ENCODE assay signal across 32 cellular contexts in the genomic region with DNA sequence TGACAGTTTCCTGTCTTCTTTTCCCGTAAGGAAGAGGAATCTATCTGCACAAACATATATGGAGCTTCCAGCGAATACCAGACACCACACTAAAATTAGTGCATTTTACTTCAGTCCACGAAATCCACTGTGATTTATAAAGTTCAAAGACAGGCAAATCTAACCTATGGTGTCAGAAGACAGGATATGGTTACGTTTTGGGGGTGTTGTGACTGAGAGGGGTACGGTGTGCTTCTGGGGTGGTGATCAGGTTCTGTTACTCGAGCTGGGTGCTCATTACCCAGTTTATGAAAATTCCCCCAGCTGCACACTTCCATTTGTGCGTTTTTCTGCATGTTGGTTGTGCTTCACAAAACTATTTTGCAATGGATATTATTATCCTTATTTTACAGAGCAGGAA. TPM values are rescaled to one million over a fixed set of nuclear protein-coding genes. Genes with fewer than 3 reads are reported as not detected.
"Had no signal": no experiment of that assay in that cellular context is flagged by ENCODE, and none has a peak within 500 bp of the region (broad histone marks: within the 10 kb centered on the region; RNA-seq: fewer than 3 reads in every experiment).

No MANE protein-coding gene starts in this region.

- H3K36me3 Mint-ChIP-seq: immature natural killer cell; natural killer cell treated with Interleukin-12 subunit alpha and Interleukin-12 subunit beta and Interleukin-15 and Interleukin-18, amount 100 ng/mL, for 72 hours; stimulated activated memory B cell treated with anti-CD40 and anti-IgM and Interleukin-4, amounts not matched to agents 10 μg/mL and 1 μg/mL and 100 μg/mL, for 72 hours; type B pancreatic cell had no signal

- H3K9me3 ChIP-seq: left lung, lower lobe of right lung, ovary, right atrium auricular region, right lobe of liver, tibial nerve, uterus had no signal

- DNase-seq: immature natural killer cell; kidney; left colon; left lung; lower lobe of right lung; mammary epithelial cell; mesenchymal stem cell; ovary; right lobe of liver; stimulated activated CD4-positive, alpha-beta T cell treated with anti-CD3 and anti-CD28 coated beads, Interleukin-1b, Interleukin-23, amount 100 ng/mL, for 48 hours; stimulated activated CD4-positive, alpha-beta T cell treated with anti-CD3 and anti-CD28 coated beads, Interleukin-2, amount 100 ng/mL, for 48 hours; stimulated activated CD4-positive, alpha-beta T cell treated with anti-CD3 and anti-CD28 coated beads, Interleukin-4, amount 100 ng/mL, for 4 hours; stimulated activated CD8-positive, alpha-beta memory T cell treated with anti-CD3 and anti-CD28 coated beads, Interleukin-4, amount 100 ng/mL, for 48 hours; stimulated activated naive CD4-positive, alpha-beta T cell treated with Interleukin-2 at 50 U/mL for 16 hours; stimulated activated naive CD8-positive, alpha-beta T cell treated with anti-CD3 and anti-CD28 coated beads, Interleukin-15, amount 100 ng/mL, for 72 hours; uterus had no signal

- H3K36me3 ChIP-seq: left lung, lower lobe of right lung, ovary, right atrium auricular region, right lobe of liver, tibial nerve, uterus had no signal

- H3K4me3 ChIP-seq: left lung, lower lobe of right lung, ovary, right atrium auricular region, right lobe of liver, smooth muscle cell, tibial nerve, uterus had no signal

- H3K27ac Mint-ChIP-seq: immature natural killer cell; natural killer cell treated with Interleukin-12 subunit alpha and Interleukin-12 subunit beta and Interleukin-15 and Interleukin-18, amount 100 ng/mL, for 72 hours; progenitor cell of endocrine pancreas; stimulated activated memory B cell treated with anti-CD40 and anti-IgM and Interleukin-4, amounts not matched to agents 10 μg/mL and 1 μg/mL and 100 μg/mL, for 72 hours; stimulated activated naive CD8-positive, alpha-beta T cell treated with anti-CD3 and anti-CD28 coated beads, Interleukin-15, amount 100 ng/mL, for 72 hours; type B pancreatic cell had no signal

- ATAC-seq: left colon; left lung; lower lobe of right lung; natural killer cell treated with Interleukin-12 subunit alpha and Interleukin-12 subunit beta and Interleukin-15 and Interleukin-18, amount 100 ng/mL, for 72 hours; right lobe of liver; stimulated activated memory B cell treated with anti-CD40 and anti-IgM and Interleukin-4, amounts not matched to agents 10 μg/mL and 1 μg/mL and 100 μg/mL, for 72 hours; stimulated activated naive CD8-positive, alpha-beta T cell treated with anti-CD3 and anti-CD28 coated beads, Interleukin-15, amount 100 ng/mL, for 72 hours had no signal

- H3K9me3 Mint-ChIP-seq: immature natural killer cell; natural killer cell treated with Interleukin-12 subunit alpha and Interleukin-12 subunit beta and Interleukin-15 and Interleukin-18, amount 100 ng/mL, for 72 hours; stimulated activated memory B cell treated with anti-CD40 and anti-IgM and Interleukin-4, amounts not matched to agents 10 μg/mL and 1 μg/mL and 100 μg/mL, for 72 hours; stimulated activated naive CD8-positive, alpha-beta T cell treated with anti-CD3 and anti-CD28 coated beads, Interleukin-15, amount 100 ng/mL, for 72 hours had no signal

- H3K27ac ChIP-seq: left lung, lower lobe of right lung, ovary, right atrium auricular region, right lobe of liver, tibial nerve, uterus had no signal

- H3K4me1 ChIP-seq: left lung, lower lobe of right lung, right atrium auricular region, right lobe of liver, tibial nerve, uterus had no signal

- H3K27me3 ChIP-seq: ovary, right atrium auricular region, right lobe of liver, tibial nerve, uterus had no signal

- H3K27me3 Mint-ChIP-seq: progenitor cell of endocrine pancreas; stimulated activated naive CD8-positive, alpha-beta T cell treated with anti-CD3 and anti-CD28 coated beads, Interleukin-15, amount 100 ng/mL, for 72 hours; type B pancreatic cell had no signal

- H3K4me3 Mint-ChIP-seq: immature natural killer cell; natural killer cell treated with Interleukin-12 subunit alpha and Interleukin-12 subunit beta and Interleukin-15 and Interleukin-18, amount 100 ng/mL, for 72 hours; stimulated activated memory B cell treated with anti-CD40 and anti-IgM and Interleukin-4, amounts not matched to agents 10 μg/mL and 1 μg/mL and 100 μg/mL, for 72 hours; stimulated activated naive CD8-positive, alpha-beta T cell treated with anti-CD3 and anti-CD28 coated beads, Interleukin-15, amount 100 ng/mL, for 72 hours; type B pancreatic cell had no signal

- H3K4me1 Mint-ChIP-seq: stimulated activated memory B cell treated with anti-CD40 and anti-IgM and Interleukin-4, amounts not matched to agents 10 μg/mL and 1 μg/mL and 100 μg/mL, for 72 hours had no signal

- FAIRE-seq: islet of Langerhans, kidney had no signal

RNA-seq across cellular contexts. Expression of gene VGLL1, which starts 10.3 kb away (rescaled TPM):
- total RNA-seq: left colon; liver; lower lobe of right lung; natural killer cell treated with Interleukin-12 subunit alpha and Interleukin-12 subunit beta and Interleukin-15 and Interleukin-18, amount 100 ng/mL, for 72 hours; omental fat pad; pulmonary artery endothelial cell; renal cortical epithelial cell; right atrium auricular region; right lobe of liver; skeletal muscle tissue; temporal lobe; tibial nerve had no signal
- polyA plus RNA-seq: immature natural killer cell, liver, neural cell, ovary had no signal

RNA-seq across cellular contexts. Expression of gene BRS3, which starts 54.5 kb away (rescaled TPM):
- total RNA-seq: kidney; left colon; left lung; liver; lower lobe of right lung; mammary epithelial cell; mucosa of gallbladder; natural killer cell treated with Interleukin-12 subunit alpha and Interleukin-12 subunit beta and Interleukin-15 and Interleukin-18, amount 100 ng/mL, for 72 hours; omental fat pad; pulmonary artery endothelial cell; right atrium auricular region; right lobe of liver; skeletal muscle tissue; smooth muscle cell; tibial nerve had no signal
- polyA plus RNA-seq: immature natural killer cell, liver, mammary epithelial cell, smooth muscle cell had no signal
